11 cellular contexts compared by ENCODE assay signal in genomic region chr16:81553814-81554675, GRCh38.
DNase-seq lines count a peak whose midpoint lies in the region; ATAC-seq and TF ChIP-seq lines count a peak whose summit lies in the region.
"Had no signal": no experiment of that assay in that cellular context is flagged by ENCODE, and none has a peak within 500 bp of the region (broad histone marks: within the 10 kb centered on the region; RNA-seq: fewer than 3 reads in every experiment).

No MANE protein-coding gene starts in this region.

- POLR2A ChIA-PET in Caco-2 (lab: Charles Lee) (no interaction called here), RWPE1 (lab: Yijun Ruan, JAX; ENCODE audit: low non-redundant PET) (no interaction called here)

- DNase-seq in Caco-2 (no peak), RWPE1 (ENCODE audit: low spot score) (no peak), esophagus squamous epithelium (lab: John Stamatoyannopoulos, UW) (no peak), prostate gland (ENCODE audit: low spot score) (no peak), head of caudate nucleus (no peak), NCI-H1105 (lab: John Stamatoyannopoulos, UW) (no peak), HT-29 (ENCODE audit: low spot score) (no peak)
- DNase-seq: NCI-H82 had no signal

- BruUV-seq in Caco-2 (replicated peaks; lab: Mats Ljungman, UMichigan): no TSS peak

- H3K27me3 Mint-ChIP-seq in Caco-2 (ENCODE audit: insufficient read depth, unreplicated experiment): no peaks in the 10 kb centered on the region
- H3K27me3 Mint-ChIP-seq: dendritic cell treated with granulocyte-macrophage colony-stimulating factor and Interleukin-4, amounts not matched to agents 40 ng/mL and 50 ng/mL, for 4 days had no signal

- no peak overlapping the region for H3K4me3 ChIP-seq in Caco-2 (ENCODE audit: low read depth, low read length)
- peak overlapping the region in 1 of 4 donors; percentile 25 for H3K4me3 ChIP-seq in esophagus squamous epithelium
- no peak overlapping the region for H3K4me3 ChIP-seq in prostate gland

- peaks cover 5% of the 10 kb centered on the region; the same call in 1 of the 2 replicates for H3K36me3 ChIP-seq in Caco-2 (ENCODE audit: control insufficient read depth, insufficient read depth, low read length)
- no peaks in the 10 kb centered on the region for H3K36me3 ChIP-seq in esophagus squamous epithelium
- H3K36me3 ChIP-seq in prostate gland: no peaks in the 10 kb centered on the region

- CTCF ChIA-PET in Caco-2 (lab: Charles Lee) (no interaction called here), RWPE1 (lab: Yijun Ruan, JAX) (no interaction called here)

- H3K4me1 Mint-ChIP-seq in Caco-2 (ENCODE audit: low read depth, unreplicated experiment): peaks cover 55% of the 10 kb centered on the region

- H3K9me3 ChIP-seq in Caco-2 (no peaks in the 10 kb centered on the region), esophagus squamous epithelium (no peaks in the 10 kb centered on the region), prostate gland (no peaks in the 10 kb centered on the region)

- H3K27ac ChIP-seq in RWPE1 (peak overlapping the region; percentile 50), esophagus squamous epithelium (peak overlapping the region; percentile 63 to 82 (median 76)), prostate gland (peak overlapping the region; percentile 50 to 55)

- no peak for TF ChIP-seq CTCF in Caco-2 (IDR thresholded peaks at IDR 0.05; ENCODE audit: insufficient read depth in 1 of 2, low read depth in 1 of 2, low read length in 1 of 2, severe bottlenecking in 1 of 2, unreplicated experiment in 1 of 2)
- TF ChIP-seq CTCF in RWPE1 (conservative IDR thresholded peaks at IDR 0.05; ENCODE audit: low read depth): no peak
- TF ChIP-seq CTCF in esophagus squamous epithelium (IDR thresholded peaks at IDR 0.05): no peak
- no peak for TF ChIP-seq CTCF in prostate gland (IDR thresholded peaks at IDR 0.05)

- H3K4me3 Mint-ChIP-seq in Caco-2 (ENCODE audit: unreplicated experiment): no peak overlapping the region
- H3K4me3 Mint-ChIP-seq: dendritic cell treated with granulocyte-macrophage colony-stimulating factor and Interleukin-4, amounts not matched to agents 40 ng/mL and 50 ng/mL, for 4 days had no signal

- no peaks in the 10 kb centered on the region for H3K9me3 Mint-ChIP-seq in Caco-2 (ENCODE audit: unreplicated experiment)
- H3K9me3 Mint-ChIP-seq: activated T-helper 2 cell treated with anti-CD3 and anti-CD28 coated beads, Interferon-gamma antibody, Interleukin-2, Interleukin-4, amounts not matched to agents 10 μg/mL and 5 μg/mL and 100 μg/mL, durations not matched to agents 14 hours and 24 hours and 36 hours; dendritic cell treated with granulocyte-macrophage colony-stimulating factor and Interleukin-4, amounts not matched to agents 40 ng/mL and 50 ng/mL, for 4 days had no signal

- ATAC-seq in HG02759 (IDR thresholded peaks at IDR 0.05; ENCODE audit: unreplicated experiment): no peak

- intact Hi-C loops in Caco-2 (cut with micrococcal nuclease; ENCODE audit: unreplicated experiment): no loop called here
- intact Hi-C loops in esophagus squamous epithelium (cut with DNase I): no loop called here
- intact Hi-C loops in prostate gland (cut with DNase I): no loop called here
- intact Hi-C loops in head of caudate nucleus (cut with DNase I): no loop called here

- H3K27me3 ChIP-seq in Caco-2 (replicated peaks; ENCODE audit: control insufficient read depth, insufficient read depth, low read length): no peaks in the 10 kb centered on the region
- H3K27me3 ChIP-seq in esophagus squamous epithelium: no peaks in the 10 kb centered on the region
- no peaks in the 10 kb centered on the region for H3K27me3 ChIP-seq in prostate gland (replicated peaks; ENCODE audit: insufficient read depth)

- WGBS in esophagus squamous epithelium, 2 donors: 45 to 48% methylated on average over 10 of the region's 10 CpGs
- 56% methylated on average over 10 of the region's 10 CpGs for WGBS in prostate gland

- TF ChIP-seq POLR2A in esophagus squamous epithelium (IDR thresholded peaks at IDR 0.05) (no peak), prostate gland (IDR thresholded peaks at IDR 0.05) (no peak)

- peaks cover 30% of the 10 kb centered on the region for H3K36me3 Mint-ChIP-seq in Caco-2 (ENCODE audit: insufficient read depth, unreplicated experiment)

- H3K27ac Mint-ChIP-seq in Caco-2 (ENCODE audit: unreplicated experiment): peak overlapping the region; percentile 88
- H3K27ac Mint-ChIP-seq: activated T-helper 2 cell treated with anti-CD3 and anti-CD28 coated beads, Interferon-gamma antibody, Interleukin-2, Interleukin-4, amounts not matched to agents 10 μg/mL and 5 μg/mL and 100 μg/mL, durations not matched to agents 14 hours and 24 hours and 36 hours; dendritic cell treated with granulocyte-macrophage colony-stimulating factor and Interleukin-4, amounts not matched to agents 40 ng/mL and 50 ng/mL, for 4 days had no signal

- H3K4me1 ChIP-seq in Caco-2 (peaks cover 49% of the 10 kb centered on the region), esophagus squamous epithelium (peaks cover 29 to 92% (median 49%) of the 10 kb centered on the region in 3 donors), prostate gland (replicated peaks) (peaks cover 17% of the 10 kb centered on the region)
